ENCODE assay signal across 31 cellular contexts in the genomic region with DNA sequence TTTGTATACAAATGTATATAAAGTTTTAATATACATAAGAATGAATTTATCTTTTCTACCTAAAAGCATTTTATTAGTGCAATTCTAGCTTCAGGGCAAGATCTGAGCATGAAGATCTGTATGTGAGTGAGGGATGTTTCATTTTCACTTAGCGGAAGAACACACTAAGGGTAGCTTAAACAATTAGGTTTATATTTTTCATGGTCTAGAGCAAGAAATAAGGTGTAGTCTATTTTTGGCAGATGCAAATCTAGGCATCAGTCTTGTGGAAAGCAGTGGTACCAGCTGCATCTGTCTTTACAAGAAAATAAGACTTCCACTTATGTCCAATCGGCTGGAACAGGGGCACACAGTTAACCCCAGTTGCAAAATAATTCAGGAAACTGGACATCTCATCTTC.
"Had no signal": no experiment of that assay in that cellular context is flagged by ENCODE, and none has a peak within 500 bp of the region (broad histone marks: within the 10 kb centered on the region; RNA-seq: fewer than 3 reads in every experiment).

No MANE protein-coding gene starts in this region.

- H3K4me1 Mint-ChIP-seq: activated naive CD4-positive, alpha-beta T cell treated with anti-CD3 and anti-CD28 coated beads, Interleukin-2, amount 10 ng/mL, durations not matched to agents 7 days and 5 days; activated naive CD8-positive, alpha-beta T cell treated with anti-CD3 and anti-CD28 coated beads, Interleukin-2, amount 10 ng/mL, durations not matched to agents 7 days and 5 days; brain; mesothelial cell of epicardium; naive thymus-derived CD4-positive, alpha-beta T cell had no signal

- H2AFZ ChIP-seq: parathyroid adenoma had no signal

- H3K4me2 ChIP-seq: smooth muscle cell had no signal

- H3K4me3 Mint-ChIP-seq: activated CD4-positive, alpha-beta memory T cell treated with anti-CD3 and anti-CD28 coated beads for 36 hours; activated naive CD4-positive, alpha-beta T cell treated with anti-CD3 and anti-CD28 coated beads, Interleukin-2, amount 10 ng/mL, durations not matched to agents 7 days and 5 days; activated naive CD8-positive, alpha-beta T cell treated with anti-CD3 and anti-CD28 coated beads, Interleukin-2, amount 10 ng/mL, durations not matched to agents 7 days and 5 days; activated T-helper 1 cell treated with anti-CD3 and anti-CD28 coated beads, Interleukin-12 subunit alpha, Interleukin-12 subunit beta, Interleukin-2, Interleukin-4 antibody, amounts not matched to agents 30 ng/mL and 10 ng/mL and 1 ng/mL, durations not matched to agents 14 hours and 24 hours and 36 hours; brain; mesothelial cell of epicardium; naive thymus-derived CD4-positive, alpha-beta T cell; T-helper 2 cell treated with Interferon-gamma antibody and Interleukin-4, amounts not matched to agents 5 μg/mL and 100 μg/mL, for 36 hours had no signal

- H3K9ac ChIP-seq: parathyroid adenoma had no signal

- H3K27me3 Mint-ChIP-seq: activated CD4-positive, alpha-beta memory T cell treated with anti-CD3 and anti-CD28 coated beads for 36 hours; activated naive CD4-positive, alpha-beta T cell treated with anti-CD3 and anti-CD28 coated beads, Interleukin-2, amount 10 ng/mL, durations not matched to agents 7 days and 5 days; activated naive CD8-positive, alpha-beta T cell treated with anti-CD3 and anti-CD28 coated beads, Interleukin-2, amount 10 ng/mL, durations not matched to agents 7 days and 5 days; brain; naive thymus-derived CD4-positive, alpha-beta T cell had no signal

- H3K27me3 ChIP-seq: ascending aorta, colonic mucosa, gastroesophageal sphincter, tibial nerve had no signal

- DNase-seq: activated CD4-positive, alpha-beta memory T cell treated with anti-CD3 and anti-CD28 coated beads for 36 hours; activated CD4-positive, alpha-beta T cell treated with anti-CD3 and anti-CD28 coated beads for 48 hours; activated CD8-positive, alpha-beta memory T cell treated with anti-CD3 and anti-CD28 coated beads, Interleukin-2, amount 50 U/mL, for 4 hours; activated effector memory CD4-positive, alpha-beta T cell treated with anti-CD3 and anti-CD28 coated beads, Interleukin-2, amount 50 U/mL, for 16 hours; activated naive CD4-positive, alpha-beta T cell treated with anti-CD3 and anti-CD28 coated beads, Interleukin-2, amount 10 ng/mL, durations not matched to agents 7 days and 5 days; activated naive CD8-positive, alpha-beta T cell treated with anti-CD3 and anti-CD28 coated beads, Interleukin-2, amount 10 ng/mL, durations not matched to agents 7 days and 5 days; activated T-cell treated with anti-CD3 and anti-CD28 coated beads, Interleukin-2, amount 50 U/mL, for 1 hour; cerebellar nuclear complex; colonic mucosa; effector CD8-positive, alpha-beta T cell; head of caudate nucleus; hippocampal formation; kidney; left colon; mammary epithelial cell; naive thymus-derived CD4-positive, alpha-beta T cell; psoas muscle; stimulated activated CD4-positive, alpha-beta T cell treated with anti-CD3 and anti-CD28 coated beads, Interleukin-15, amount 100 ng/mL, for 24 hours; stimulated activated CD4-positive, alpha-beta T cell treated with anti-CD3 and anti-CD28 coated beads, Interleukin-2, amount 100 ng/mL, for 24 hours; stimulated activated naive CD4-positive, alpha-beta T cell treated with Interleukin-2 at 50 U/mL for 16 hours had no signal

- H3K9me3 ChIP-seq: ascending aorta, colonic mucosa, gastroesophageal sphincter, psoas muscle, tibial nerve had no signal

- H3K27ac Mint-ChIP-seq: activated CD4-positive, alpha-beta memory T cell treated with anti-CD3 and anti-CD28 coated beads for 36 hours; activated naive CD4-positive, alpha-beta T cell treated with anti-CD3 and anti-CD28 coated beads, Interleukin-2, amount 10 ng/mL, durations not matched to agents 7 days and 5 days; activated naive CD8-positive, alpha-beta T cell treated with anti-CD3 and anti-CD28 coated beads, Interleukin-2, amount 10 ng/mL, durations not matched to agents 7 days and 5 days; activated T-helper 1 cell treated with anti-CD3 and anti-CD28 coated beads, Interleukin-12 subunit alpha, Interleukin-12 subunit beta, Interleukin-2, Interleukin-4 antibody, amounts not matched to agents 30 ng/mL and 10 ng/mL and 1 ng/mL, durations not matched to agents 14 hours and 24 hours and 36 hours; brain; mesothelial cell of epicardium; naive thymus-derived CD4-positive, alpha-beta T cell; T-helper 2 cell treated with Interferon-gamma antibody and Interleukin-4, amounts not matched to agents 5 μg/mL and 100 μg/mL, for 36 hours had no signal

- H3K79me2 ChIP-seq: parathyroid adenoma had no signal

- ATAC-seq: activated CD4-positive, CD25-positive, alpha-beta regulatory T cell treated with anti-CD3 and anti-CD28 coated beads, Interleukin-2, amount 50 U/mL, for 24 hours; gastroesophageal sphincter; left colon; naive thymus-derived CD4-positive, alpha-beta T cell; psoas muscle had no signal

- H3K36me3 ChIP-seq: ascending aorta, cardiac muscle cell, colonic mucosa, gastroesophageal sphincter, tibial nerve had no signal

- H3K4me3 ChIP-seq: ascending aorta, cardiac muscle cell, colonic mucosa, gastroesophageal sphincter, psoas muscle, smooth muscle cell, tibial nerve had no signal

- H3K27ac ChIP-seq: ascending aorta, cardiac muscle cell, colonic mucosa, gastroesophageal sphincter, parathyroid adenoma, psoas muscle, tibial nerve had no signal

- H3K4me1 ChIP-seq: ascending aorta, colonic mucosa, gastroesophageal sphincter, parathyroid adenoma, psoas muscle, tibial nerve had no signal

- H3K9me3 Mint-ChIP-seq: activated naive CD8-positive, alpha-beta T cell treated with anti-CD3 and anti-CD28 coated beads, Interleukin-2, amount 10 ng/mL, durations not matched to agents 7 days and 5 days; activated T-helper 1 cell treated with anti-CD3 and anti-CD28 coated beads, Interleukin-12 subunit alpha, Interleukin-12 subunit beta, Interleukin-2, Interleukin-4 antibody, amounts not matched to agents 30 ng/mL and 10 ng/mL and 1 ng/mL, durations not matched to agents 14 hours and 24 hours and 36 hours; brain; T-helper 2 cell treated with Interferon-gamma antibody and Interleukin-4, amounts not matched to agents 5 μg/mL and 100 μg/mL, for 36 hours had no signal
